ENCODE assay signal across 1 cellular context in genomic region chr11:11996321-11997174, GRCh38.
TF ChIP-seq lines count a peak whose summit lies in the region.

No MANE protein-coding gene starts in this region.

TF ChIP-seq in IMR-90, 13 proteins besides CTCF, POLR2A, EP300 and RAD21 (continued from another document):
- TF ChIP-seq ELK1 (IDR thresholded peaks at IDR 0.05; ENCODE audit: borderline replicate concordance, low read depth, low read length) (no peak), RFX5 (IDR thresholded peaks at IDR 0.05; ENCODE audit: low read depth, low read length) (no peak), MAZ (IDR thresholded peaks at IDR 0.05; ENCODE audit: borderline replicate concordance, low read depth, low read length) (no peak), BHLHE40 (IDR thresholded peaks at IDR 0.05; ENCODE audit: low read depth, low read length) (no peak), USF2 (IDR thresholded peaks at IDR 0.05; ENCODE audit: low read depth, low read length) (no peak), CEBPB (IDR thresholded peaks at IDR 0.05; ENCODE audit: low read depth, low read length) (no peak), CHD1 (IDR thresholded peaks at IDR 0.05; ENCODE audit: low read depth, low read length) (no peak), NFE2L2 (IDR thresholded peaks at IDR 0.05; ENCODE audit: low read depth, low read length) (no peak), FOS (IDR thresholded peaks at IDR 0.05; ENCODE audit: low read depth, low read length) (no peak), MAFK (IDR thresholded peaks at IDR 0.05; ENCODE audit: low read depth, low read length) (no peak), SMC3 (IDR thresholded peaks at IDR 0.05; ENCODE audit: low read depth, low read length) (no peak)
TF ChIP-seq in IMR-90: peak in this region for 0.
